9 cellular contexts compared by ENCODE assay signal in genomic region chr1:62800825-62801306, GRCh38. TPM values are rescaled to one million over a fixed set of nuclear protein-coding genes. Genes with fewer than 3 reads are reported as not detected.
DNase-seq lines count a peak whose midpoint lies in the region; ATAC-seq, FAIRE-seq and TF ChIP-seq lines count a peak whose summit lies in the region.
"Had no signal": no experiment of that assay in that cellular context is flagged by ENCODE, and none has a peak within 500 bp of the region (broad histone marks: within the 10 kb centered on the region; RNA-seq: fewer than 3 reads in every experiment).

No MANE protein-coding gene starts in this region.

- H3K36me3 ChIP-seq in heart left ventricle (peaks cover 0 to 21% (median 0%) of the 10 kb centered on the region in 9 donors), right atrium auricular region (peaks cover 5% of the 10 kb centered on the region)

- FAIRE-seq in H54 (lab: Jason Lieb, UNC): no peak
- FAIRE-seq: G401.6 had no signal

- TF ChIP-seq CTCF in heart left ventricle (IDR thresholded peaks at IDR 0.05) (no peak), right atrium auricular region (IDR thresholded peaks at IDR 0.05) (no peak)

- TF ChIP-seq POLR2A in heart left ventricle (IDR thresholded peaks at IDR 0.05): no peak
- TF ChIP-seq POLR2A in Raji (IDR thresholded peaks at IDR 0.05; ENCODE audit: insufficient read depth, low read depth, low read length): 0 out of 2 replicates have a peak, but pooled peaks have one; percentile 39
- TF ChIP-seq POLR2A in H54 (IDR thresholded peaks at IDR 0.05; ENCODE audit: low read depth, low read length): no peak

- ATAC-seq in heart left ventricle (peak in 3 of 4 donors; percentile 45 to 55 (median 49)), HG03039 (IDR thresholded peaks at IDR 0.05; ENCODE audit: unreplicated experiment) (peak; percentile 99)

- H3K4me3 ChIP-seq in heart left ventricle: no peak overlapping the region
- H3K4me3 ChIP-seq in right atrium auricular region: no peak overlapping the region

- intact Hi-C loops in heart left ventricle (cut with DNase I): no loop called here

- H3K4me1 ChIP-seq in heart left ventricle (peaks cover 0 to 28% (median 0%) of the 10 kb centered on the region in 12 donors), right atrium auricular region (no peaks in the 10 kb centered on the region)

- H3K27ac ChIP-seq in heart left ventricle: peak overlapping the region in 1 of 12 donors; percentile 60
- no peak overlapping the region for H3K27ac ChIP-seq in right atrium auricular region

- DNase-seq in heart left ventricle: no peak
- DNase-seq in right atrium auricular region (ENCODE audit: low spot score): no peak
- peak; percentile 7 for DNase-seq in renal cortical epithelial cell (ENCODE audit: low read depth)
- no peak for DNase-seq in DMS114 treated with DMSO at 0.1 percent for 48 hours (lab: John Stamatoyannopoulos, UW; ENCODE audit: unreplicated experiment)
- no peak for DNase-seq in activated gamma-delta T cell treated with Interleukin-2 at 50 U/mL for 16 hours
- no peak for DNase-seq in H54 (ENCODE audit: insufficient read length, low spot score)

- H3K9me3 ChIP-seq in heart left ventricle (no peaks in the 10 kb centered on the region), right atrium auricular region (no peaks in the 10 kb centered on the region)

- no peaks in the 10 kb centered on the region for H3K27me3 ChIP-seq in heart left ventricle
- no peaks in the 10 kb centered on the region for H3K27me3 ChIP-seq in right atrium auricular region

- WGBS in heart left ventricle, 4 donors: 70 to 83% (median 81%) methylated on average over 3 of the region's 3 CpGs

RNA-seq across cellular contexts. Expression of gene ATG4C, which starts 16.9 kb away (rescaled TPM):
- total RNA-seq in heart left ventricle (10 to 100 TPM in 3 of 9 donors, 1 to 10 TPM in 6; 6.0 to 14.2 (median 9.4) TPM), right atrium auricular region (1 to 10 TPM; 6.5 to 9.4 TPM), renal cortical epithelial cell (8.9 and 10.6 TPM in 2 replicates)
- 1 to 10 TPM; 4.0 to 5.1 TPM for polyA plus RNA-seq in heart left ventricle
